8 cellular contexts compared by ENCODE assay signal in genomic region chr2:9843229-9844035, GRCh38. TPM values are rescaled to one million over a fixed set of nuclear protein-coding genes. Genes with fewer than 3 reads are reported as not detected.
DNase-seq lines count a peak whose midpoint lies in the region; ATAC-seq and TF ChIP-seq lines count a peak whose summit lies in the region.

TSS of gene TAF1B (plus strand) at chr2:9843474. CDS start at chr2:9843542, 68 bp downstream.

- ATAC-seq in CD4-positive, CD25-positive, alpha-beta regulatory T cell (ENCODE audit: low read depth in 2 of 2), result peak; percentile 75 to 78
- ATAC-seq in GM19397 (IDR thresholded peaks at IDR 0.05; ENCODE audit: unreplicated experiment), result peak; percentile 86
- peak; percentile 79 for ATAC-seq in HG03571 (IDR thresholded peaks at IDR 0.05; ENCODE audit: unreplicated experiment)

- peak within 1 kb of the TSS; percentile 93 to 98 (median 94) for H3K27ac Mint-ChIP-seq in CD4-positive, CD25-positive, alpha-beta regulatory T cell

- intact Hi-C loops in dorsolateral prefrontal cortex (cut with DNase I) (loop anchor here (5.0 kb wide), 2 partner anchors 109 to 286 kb away; partner anchors contain the start of genes GRHL1 (in 2 of the 2) and ADAM17 (in 1 of the 2)), lower leg skin (cut with DNase I; ENCODE audit: low total_unique reads) (no loop called here)

- peaks cover 33 to 59% (median 40%) of the 10 kb centered on the region in 4 donors for H3K4me1 Mint-ChIP-seq in CD4-positive, CD25-positive, alpha-beta regulatory T cell

- peaks cover 12% of the 10 kb centered on the region for H3K36me3 ChIP-seq in CD4-positive, CD25-positive, alpha-beta regulatory T cell (ENCODE audit: control insufficient read depth, insufficient read depth, low read length)

- TF ChIP-seq POLR2A in lower leg skin (IDR thresholded peaks at IDR 0.05), result no peak

- no peaks in the 10 kb centered on the region for H3K27me3 Mint-ChIP-seq in CD4-positive, CD25-positive, alpha-beta regulatory T cell

- TF ChIP-seq CTCF in dorsolateral prefrontal cortex (IDR thresholded peaks at IDR 0.05 in 54 of 56, conservative IDR thresholded peaks at IDR 0.05 in 2 of 56; ENCODE audit: low read depth in 1 of 56, partially characterized antibody in 56 of 56) (peak in 34 of 56 donors; percentile 4 to 69 (median 34)), lower leg skin (IDR thresholded peaks at IDR 0.05) (no peak)

- H3K9me3 Mint-ChIP-seq in CD4-positive, CD25-positive, alpha-beta regulatory T cell, result peaks cover 0 to 1% (median 0%) of the 10 kb centered on the region in 7 donors

- peak within 1 kb of the TSS; percentile 85 for H3K27ac ChIP-seq in CD4-positive, CD25-positive, alpha-beta regulatory T cell (ENCODE audit: insufficient read depth, low read length, poor library complexity, severe bottlenecking)
- peak within 1 kb of the TSS in 58 of 59 donors; percentile 14 to 94 (median 73) for H3K27ac ChIP-seq in dorsolateral prefrontal cortex

- H3K27me3 ChIP-seq in CD4-positive, CD25-positive, alpha-beta regulatory T cell (ENCODE audit: control insufficient read depth, insufficient read depth, low read length), result no peaks in the 10 kb centered on the region
- H3K27me3 ChIP-seq in dorsolateral prefrontal cortex, result no peaks in the 10 kb centered on the region

- H3K9me3 ChIP-seq in CD4-positive, CD25-positive, alpha-beta regulatory T cell (ENCODE audit: control insufficient read depth in 2 of 2, low read length in 2 of 2), result no peaks in the 10 kb centered on the region

- peak within 1 kb of the TSS; percentile 93 to 99 (median 96) for H3K4me3 Mint-ChIP-seq in CD4-positive, CD25-positive, alpha-beta regulatory T cell

- H3K4me1 ChIP-seq in CD4-positive, CD25-positive, alpha-beta regulatory T cell (ENCODE audit: control insufficient read depth, insufficient read depth, low read length, poor library complexity, severe bottlenecking), result peaks cover 30% of the 10 kb centered on the region

- H3K36me3 Mint-ChIP-seq in CD4-positive, CD25-positive, alpha-beta regulatory T cell, result peaks cover 17% of the 10 kb centered on the region

- peak within 1 kb of the TSS; percentile 97 for H3K4me3 ChIP-seq in CD4-positive, CD25-positive, alpha-beta regulatory T cell (ENCODE audit: low read depth, low read length)
- H3K4me3 ChIP-seq in dorsolateral prefrontal cortex (peak within 1 kb of the TSS; percentile 50 to 98 (median 80)), lower leg skin (ENCODE audit: low read depth, poor library complexity, severe bottlenecking) (peak within 1 kb of the TSS; percentile 59)

- 0% methylated on average over 45 to 53 of the region's 70 CpGs for WGBS in lower leg skin, 2 donors

- DNase-seq in CD4-positive, CD25-positive, alpha-beta regulatory T cell, result peak; percentile 81 to 95 (median 82)
- peak; percentile 90 for DNase-seq in NCI-H774 (lab: John Stamatoyannopoulos, UW)
- DNase-seq in activated CD4-positive, alpha-beta T cell treated with anti-CD3 and anti-CD28 coated beads, Interleukin-2, amount 50 U/mL, for 4 hours, result peak; percentile 65 to 71
- peak; percentile 55 to 87 (median 74) for DNase-seq in dorsolateral prefrontal cortex
- peak; percentile 87 to 96 for DNase-seq in lower leg skin (ENCODE audit: low spot score in 2 of 2)
- DNase-seq in stimulated activated CD4-positive, alpha-beta T cell treated with anti-CD3 and anti-CD28 coated beads, Interleukin-4, amount 100 ng/mL, for 48 hours (ENCODE audit: low read depth in 2 of 2), result peak; percentile 83

RNA-seq across cellular contexts. Expression of gene TAF1B, which starts in this region (rescaled TPM):
- 23.9 TPM for total RNA-seq in CD4-positive, CD25-positive, alpha-beta regulatory T cell
- 10 to 100 TPM in 3 of 4 donors, 1 to 10 TPM in 1; 9.1 to 13.9 (median 11.0) TPM for polyA plus RNA-seq in CD4-positive, CD25-positive, alpha-beta regulatory T cell
- total RNA-seq in dorsolateral prefrontal cortex (10 to 100 TPM in 119 of 120 experiments, 1 to 10 TPM in 1; 9.0 to 34.9 (median 19.6) TPM), lower leg skin (10 to 100 TPM; 11.2 to 26.9 (median 20.1) TPM)

Comparison
In these comparisons a context has a peak if more than half of its experiments do, and no peak if none do; other contexts are left out.
1. Peak in every context shown above with its lines: DNase-seq, ATAC-seq, H3K4me3 ChIP-seq and H3K27ac ChIP-seq.
2. CTCF ChIP-seq: peak in dorsolateral prefrontal cortex (34 of 56); none in lower leg skin (0 of 3).